ENCODE assay signal across 2 cellular contexts in the genomic region with DNA sequence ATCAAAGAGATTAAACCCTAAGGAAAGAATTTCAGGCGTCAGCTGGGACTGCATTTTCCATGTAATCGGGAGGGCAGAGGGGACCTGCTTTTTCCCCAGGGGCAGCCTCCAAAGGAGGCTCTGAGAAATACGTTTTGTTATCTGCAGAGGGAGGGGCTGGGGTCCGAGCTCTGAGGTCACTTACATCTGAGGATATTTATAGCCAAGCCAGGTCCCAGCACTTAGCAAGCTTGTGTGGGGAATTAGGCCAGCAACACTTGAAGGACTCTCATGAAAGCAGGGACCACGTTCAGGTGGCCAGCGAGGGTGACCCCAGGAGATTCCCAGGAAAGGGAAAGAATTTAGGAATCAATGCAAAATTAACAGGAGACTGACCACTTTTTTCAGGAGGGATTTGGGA.
TF ChIP-seq lines count a peak whose summit lies in the region.

No MANE protein-coding gene starts in this region.

TF ChIP-seq in SK-N-SH, 30 proteins besides CTCF, POLR2A, EP300 and RAD21 (continued from another document):
- TF ChIP-seq, protein P1, sequence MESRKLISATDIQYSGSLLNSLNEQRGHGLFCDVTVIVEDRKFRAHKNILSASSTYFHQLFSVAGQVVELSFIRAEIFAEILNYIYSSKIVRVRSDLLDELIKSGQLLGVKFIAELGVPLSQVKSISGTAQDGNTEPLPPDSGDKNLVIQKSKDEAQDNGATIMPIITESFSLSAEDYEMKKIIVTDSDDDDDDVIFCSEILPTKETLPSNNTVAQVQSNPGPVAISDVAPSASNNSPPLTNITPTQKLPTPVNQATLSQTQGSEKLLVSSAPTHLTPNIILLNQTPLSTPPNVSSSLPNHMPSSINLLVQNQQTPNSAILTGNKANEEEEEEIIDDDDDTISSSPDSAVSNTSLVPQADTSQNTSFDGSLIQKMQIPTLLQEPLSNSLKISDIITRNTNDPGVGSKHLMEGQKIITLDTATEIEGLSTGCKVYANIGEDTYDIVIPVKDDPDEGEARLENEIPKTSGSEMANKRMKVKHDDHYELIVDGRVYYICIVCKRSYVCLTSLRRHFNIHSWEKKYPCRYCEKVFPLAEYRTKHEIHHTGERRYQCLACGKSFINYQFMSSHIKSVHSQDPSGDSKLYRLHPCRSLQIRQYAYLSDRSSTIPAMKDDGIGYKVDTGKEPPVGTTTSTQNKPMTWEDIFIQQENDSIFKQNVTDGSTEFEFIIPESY (IDR thresholded peaks at IDR 0.05; ENCODE audit: borderline replicate concordance, low read depth): no peak
- TF ChIP-seq, protein P2, sequence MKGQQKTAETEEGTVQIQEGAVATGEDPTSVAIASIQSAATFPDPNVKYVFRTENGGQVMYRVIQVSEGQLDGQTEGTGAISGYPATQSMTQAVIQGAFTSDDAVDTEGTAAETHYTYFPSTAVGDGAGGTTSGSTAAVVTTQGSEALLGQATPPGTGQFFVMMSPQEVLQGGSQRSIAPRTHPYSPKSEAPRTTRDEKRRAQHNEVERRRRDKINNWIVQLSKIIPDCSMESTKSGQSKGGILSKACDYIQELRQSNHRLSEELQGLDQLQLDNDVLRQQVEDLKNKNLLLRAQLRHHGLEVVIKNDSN (IDR thresholded peaks at IDR 0.05; ENCODE audit: borderline replicate concordance, low read depth): no peak
- no peak for TF ChIP-seq RXRA (IDR thresholded peaks at IDR 0.05; ENCODE audit: borderline replicate concordance, low read depth)
- TF ChIP-seq, protein P3, sequence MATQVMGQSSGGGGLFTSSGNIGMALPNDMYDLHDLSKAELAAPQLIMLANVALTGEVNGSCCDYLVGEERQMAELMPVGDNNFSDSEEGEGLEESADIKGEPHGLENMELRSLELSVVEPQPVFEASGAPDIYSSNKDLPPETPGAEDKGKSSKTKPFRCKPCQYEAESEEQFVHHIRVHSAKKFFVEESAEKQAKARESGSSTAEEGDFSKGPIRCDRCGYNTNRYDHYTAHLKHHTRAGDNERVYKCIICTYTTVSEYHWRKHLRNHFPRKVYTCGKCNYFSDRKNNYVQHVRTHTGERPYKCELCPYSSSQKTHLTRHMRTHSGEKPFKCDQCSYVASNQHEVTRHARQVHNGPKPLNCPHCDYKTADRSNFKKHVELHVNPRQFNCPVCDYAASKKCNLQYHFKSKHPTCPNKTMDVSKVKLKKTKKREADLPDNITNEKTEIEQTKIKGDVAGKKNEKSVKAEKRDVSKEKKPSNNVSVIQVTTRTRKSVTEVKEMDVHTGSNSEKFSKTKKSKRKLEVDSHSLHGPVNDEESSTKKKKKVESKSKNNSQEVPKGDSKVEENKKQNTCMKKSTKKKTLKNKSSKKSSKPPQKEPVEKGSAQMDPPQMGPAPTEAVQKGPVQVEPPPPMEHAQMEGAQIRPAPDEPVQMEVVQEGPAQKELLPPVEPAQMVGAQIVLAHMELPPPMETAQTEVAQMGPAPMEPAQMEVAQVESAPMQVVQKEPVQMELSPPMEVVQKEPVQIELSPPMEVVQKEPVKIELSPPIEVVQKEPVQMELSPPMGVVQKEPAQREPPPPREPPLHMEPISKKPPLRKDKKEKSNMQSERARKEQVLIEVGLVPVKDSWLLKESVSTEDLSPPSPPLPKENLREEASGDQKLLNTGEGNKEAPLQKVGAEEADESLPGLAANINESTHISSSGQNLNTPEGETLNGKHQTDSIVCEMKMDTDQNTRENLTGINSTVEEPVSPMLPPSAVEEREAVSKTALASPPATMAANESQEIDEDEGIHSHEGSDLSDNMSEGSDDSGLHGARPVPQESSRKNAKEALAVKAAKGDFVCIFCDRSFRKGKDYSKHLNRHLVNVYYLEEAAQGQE (IDR thresholded peaks at IDR 0.05; ENCODE audit: low read depth, low read length): no peak
- TF ChIP-seq FOXJ3 (CRISPR knock-in tag; IDR thresholded peaks at IDR 0.05): no peak
- TF ChIP-seq, protein P4, sequence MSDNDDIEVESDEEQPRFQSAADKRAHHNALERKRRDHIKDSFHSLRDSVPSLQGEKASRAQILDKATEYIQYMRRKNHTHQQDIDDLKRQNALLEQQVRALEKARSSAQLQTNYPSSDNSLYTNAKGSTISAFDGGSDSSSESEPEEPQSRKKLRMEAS (IDR thresholded peaks at IDR 0.05; ENCODE audit: low read depth): no peak
- TF ChIP-seq TEAD4 (IDR thresholded peaks at IDR 0.05; ENCODE audit: borderline replicate concordance, insufficient read depth): no peak
- no peak for TF ChIP-seq MXI1 (IDR thresholded peaks at IDR 0.05; ENCODE audit: low read depth, low read length)
- TF ChIP-seq, protein P5, sequence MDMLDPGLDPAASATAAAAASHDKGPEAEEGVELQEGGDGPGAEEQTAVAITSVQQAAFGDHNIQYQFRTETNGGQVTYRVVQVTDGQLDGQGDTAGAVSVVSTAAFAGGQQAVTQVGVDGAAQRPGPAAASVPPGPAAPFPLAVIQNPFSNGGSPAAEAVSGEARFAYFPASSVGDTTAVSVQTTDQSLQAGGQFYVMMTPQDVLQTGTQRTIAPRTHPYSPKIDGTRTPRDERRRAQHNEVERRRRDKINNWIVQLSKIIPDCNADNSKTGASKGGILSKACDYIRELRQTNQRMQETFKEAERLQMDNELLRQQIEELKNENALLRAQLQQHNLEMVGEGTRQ (IDR thresholded peaks at IDR 0.05; ENCODE audit: borderline replicate concordance, low read depth, low read length): no peak
- TF ChIP-seq, protein P6, sequence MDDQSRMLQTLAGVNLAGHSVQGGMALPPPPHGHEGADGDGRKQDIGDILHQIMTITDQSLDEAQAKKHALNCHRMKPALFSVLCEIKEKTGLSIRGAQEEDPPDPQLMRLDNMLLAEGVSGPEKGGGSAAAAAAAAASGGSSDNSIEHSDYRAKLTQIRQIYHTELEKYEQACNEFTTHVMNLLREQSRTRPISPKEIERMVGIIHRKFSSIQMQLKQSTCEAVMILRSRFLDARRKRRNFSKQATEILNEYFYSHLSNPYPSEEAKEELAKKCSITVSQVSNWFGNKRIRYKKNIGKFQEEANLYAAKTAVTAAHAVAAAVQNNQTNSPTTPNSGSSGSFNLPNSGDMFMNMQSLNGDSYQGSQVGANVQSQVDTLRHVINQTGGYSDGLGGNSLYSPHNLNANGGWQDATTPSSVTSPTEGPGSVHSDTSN (IDR thresholded peaks at IDR 0.05): no peak
- TF ChIP-seq CHD2 (IDR thresholded peaks at IDR 0.05; ENCODE audit: low read length, partially characterized antibody): no peak
- no peak for TF ChIP-seq JUND (IDR thresholded peaks at IDR 0.05)
- no peak for TF ChIP-seq SIN3A (IDR thresholded peaks at IDR 0.05; ENCODE audit: borderline replicate concordance, low read depth, low read length)
TF ChIP-seq in SK-N-SH: peak in this region for 0.

TF ChIP-seq in SK-N-SH treated with all-trans-retinoic acid at 6 μM for 48 hours, 23 proteins besides CTCF, POLR2A, EP300 and RAD21 (continued from another document):
- TF ChIP-seq ISL1 (CRISPR knock-in tag; IDR thresholded peaks at IDR 0.05) (no peak), RARB (CRISPR knock-in tag; IDR thresholded peaks at IDR 0.05) (no peak), ZNF8 (CRISPR knock-in tag; IDR thresholded peaks at IDR 0.05) (no peak)
TF ChIP-seq in SK-N-SH treated with all-trans-retinoic acid at 6 μM for 48 hours: peak in this region for 0.
